In the genomic region with DNA sequence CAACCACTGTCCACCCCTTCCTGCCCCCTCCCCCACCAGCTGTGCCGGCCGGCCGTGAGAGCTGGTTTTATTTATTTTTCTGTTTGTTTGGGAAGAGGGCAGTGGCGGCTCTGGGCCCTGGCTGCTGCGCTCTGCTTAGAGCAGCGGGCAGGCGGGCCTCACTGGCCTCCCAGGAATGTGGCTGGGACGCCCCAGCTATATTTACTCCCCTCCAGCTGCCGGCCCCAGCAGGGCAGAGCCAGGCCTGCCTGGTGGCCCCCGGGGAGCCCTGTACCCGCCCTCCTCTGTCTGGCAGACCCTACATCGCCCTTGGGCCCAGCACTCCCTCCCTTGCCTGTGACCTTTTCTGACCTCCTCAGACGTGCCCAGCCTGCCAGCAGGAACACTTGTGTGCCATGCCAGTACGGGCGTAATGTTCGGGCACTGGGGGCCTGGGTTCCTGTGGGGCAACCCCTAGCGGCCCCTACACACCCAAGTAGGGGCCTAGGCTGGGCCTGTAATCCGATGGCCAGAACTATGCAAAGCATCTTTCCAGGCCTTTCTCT, we compare ENCODE assay signal across 1 cellular context.
A peak's percentile ranks its signal among the peaks of the same experiment; 100 is the strongest.
TF ChIP-seq lines count a peak whose summit lies in the region.

No MANE protein-coding gene starts in this region.

TF ChIP-seq in IMR-90, 13 proteins besides CTCF, POLR2A, EP300 and RAD21:
- TF ChIP-seq, protein P1, sequence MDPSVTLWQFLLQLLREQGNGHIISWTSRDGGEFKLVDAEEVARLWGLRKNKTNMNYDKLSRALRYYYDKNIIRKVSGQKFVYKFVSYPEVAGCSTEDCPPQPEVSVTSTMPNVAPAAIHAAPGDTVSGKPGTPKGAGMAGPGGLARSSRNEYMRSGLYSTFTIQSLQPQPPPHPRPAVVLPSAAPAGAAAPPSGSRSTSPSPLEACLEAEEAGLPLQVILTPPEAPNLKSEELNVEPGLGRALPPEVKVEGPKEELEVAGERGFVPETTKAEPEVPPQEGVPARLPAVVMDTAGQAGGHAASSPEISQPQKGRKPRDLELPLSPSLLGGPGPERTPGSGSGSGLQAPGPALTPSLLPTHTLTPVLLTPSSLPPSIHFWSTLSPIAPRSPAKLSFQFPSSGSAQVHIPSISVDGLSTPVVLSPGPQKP (IDR thresholded peaks at IDR 0.05; ENCODE audit: borderline replicate concordance, low read depth, low read length), result no peak
- TF ChIP-seq, protein P2, sequence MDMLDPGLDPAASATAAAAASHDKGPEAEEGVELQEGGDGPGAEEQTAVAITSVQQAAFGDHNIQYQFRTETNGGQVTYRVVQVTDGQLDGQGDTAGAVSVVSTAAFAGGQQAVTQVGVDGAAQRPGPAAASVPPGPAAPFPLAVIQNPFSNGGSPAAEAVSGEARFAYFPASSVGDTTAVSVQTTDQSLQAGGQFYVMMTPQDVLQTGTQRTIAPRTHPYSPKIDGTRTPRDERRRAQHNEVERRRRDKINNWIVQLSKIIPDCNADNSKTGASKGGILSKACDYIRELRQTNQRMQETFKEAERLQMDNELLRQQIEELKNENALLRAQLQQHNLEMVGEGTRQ (IDR thresholded peaks at IDR 0.05; ENCODE audit: low read depth, low read length), result no peak
- TF ChIP-seq RCOR1 (IDR thresholded peaks at IDR 0.05; ENCODE audit: insufficient replicate concordance, low read length) (no peak), MAZ (IDR thresholded peaks at IDR 0.05; ENCODE audit: borderline replicate concordance, low read depth, low read length) (peak; percentile 55; the same call in 1 of the 2 replicates), CEBPB (IDR thresholded peaks at IDR 0.05; ENCODE audit: low read depth, low read length) (no peak), MAFK (IDR thresholded peaks at IDR 0.05; ENCODE audit: low read depth, low read length) (no peak)
